In genomic region chr5:157328277-157328912, GRCh38 we compare ENCODE assay signal across 8 cellular contexts.
DNase-seq lines count a peak whose midpoint lies in the region; ATAC-seq, FAIRE-seq and TF ChIP-seq lines count a peak whose summit lies in the region.

No MANE protein-coding gene starts in this region.

- H3K9me1 ChIP-seq in K562 (ENCODE audit: control insufficient read depth, insufficient read depth, low read length), result peaks cover 3% of the 10 kb centered on the region

- in situ Hi-C loops in K562 (cut with MboI), result no loop called here

- no peak for TF ChIP-seq POLR2A in K562 (conservative IDR thresholded peaks at IDR 0.05)

- peaks cover 35 to 43% (median 41%) of the 10 kb centered on the region in 3 donors for H3K4me1 Mint-ChIP-seq in T-cell

- H3K36me3 Mint-ChIP-seq in T-cell, result peaks cover 74% of the 10 kb centered on the region

- 11% methylated on average over 12 of the region's 12 CpGs for WGBS in K562 (ENCODE audit: insufficient coverage, low coverage, missing lambda C conversion rate)

- ATAC-seq in HG02678 (IDR thresholded peaks at IDR 0.05; ENCODE audit: unreplicated experiment), result peak; percentile 93
- peak; percentile 79 to 91 (median 88) for ATAC-seq in T-cell (replicated peaks in 1 of 4)
- ATAC-seq in K562, result peak; percentile 100

- no peak overlapping the region for H3K4me3 ChIP-seq in K562
- H3K4me3 ChIP-seq in skeletal muscle satellite cell (ENCODE audit: low read length), result peak overlapping the region; percentile 41

- no peaks in the 10 kb centered on the region for H3K36me3 ChIP-seq in K562 (ENCODE audit: control insufficient read depth, insufficient read depth, low read length)
- no peaks in the 10 kb centered on the region for H3K36me3 ChIP-seq in skeletal muscle satellite cell (ENCODE audit: insufficient read depth, low read length)

- POLR2A ChIA-PET in T-cell (lab: Charles Lee) (interaction anchor here in 1 of 2 donors (0.7 to 1.2 kb wide), 2 partner anchors 186 to 415 kb away, joined by 3 read pairs; partner anchors contain the start of genes LSM11 and MED7), K562 (lab: Yijun Ruan, JAX) (interaction anchor here (0.8 to 1.3 kb wide), 2 partner anchors 25 to 151 kb away, joined by 3 read pairs; no protein-coding TSS in a partner anchor)

- peaks cover 0 to 31% of the 10 kb centered on the region in 2 experiments; a peak in 2 of 5 replicates for H3K27me3 ChIP-seq in K562 (ENCODE audit: control insufficient read depth in 2 of 2, insufficient read depth in 2 of 2, low read length in 2 of 2)
- no peaks in the 10 kb centered on the region for H3K27me3 ChIP-seq in skeletal muscle satellite cell (ENCODE audit: control insufficient read depth, insufficient read depth, low read length)

- H3K4me1 ChIP-seq in K562 (replicated peaks in 1 of 2; ENCODE audit: control insufficient read depth in 2 of 2, insufficient read depth in 2 of 2, low read length in 2 of 2) (no peaks in the 10 kb centered on the region; a peak in 1 of 5 replicates), skeletal muscle satellite cell (ENCODE audit: control insufficient read depth, insufficient read depth, low read length) (no peaks in the 10 kb centered on the region)

- peak overlapping the region; percentile 14 to 67 (median 31) for H3K4me3 Mint-ChIP-seq in T-cell

- no peaks in the 10 kb centered on the region for H3K79me2 ChIP-seq in K562 (ENCODE audit: control insufficient read depth, insufficient read depth, low read length)

- TF ChIP-seq RAD21 in K562 (CRISPR knock-in tag; conservative IDR thresholded peaks at IDR 0.05 in 1 of 2, IDR thresholded peaks at IDR 0.05 in 1 of 2), result peak; percentile 81 to 84

- no peak for TF ChIP-seq EP300 in K562 (IDR thresholded peaks at IDR 0.05; ENCODE audit: low read length)

- H3K9me3 Mint-ChIP-seq in T-cell, result no peaks in the 10 kb centered on the region

- peak overlapping the region; percentile 78 to 87 for H3K27ac Mint-ChIP-seq in T-cell

- H3K27ac ChIP-seq in K562 (ENCODE audit: extremely low read depth, low read depth, low read length), result no peak overlapping the region

- no peaks in the 10 kb centered on the region for H4K20me1 ChIP-seq in K562 (replicated peaks; ENCODE audit: control insufficient read depth, insufficient read depth, low read length)

- peak; percentile 86 to 94 (median 90) for TF ChIP-seq CTCF in K562 (IDR thresholded peaks at IDR 0.05 in 2 of 3, conservative IDR thresholded peaks at IDR 0.05 in 1 of 3; ENCODE audit: insufficient read depth in 2 of 3, low read depth in 1 of 3, low read length in 3 of 3)

- peak; percentile 86 for FAIRE-seq in K562 (lab: Jason Lieb, UNC)

- H3K4me2 ChIP-seq in K562 (ENCODE audit: insufficient read depth, low read length) (peak overlapping the region; percentile 33), skeletal muscle satellite cell (ENCODE audit: low read length) (peak overlapping the region; percentile 76)

- CTCF ChIA-PET in T-cell (lab: Charles Lee), result interaction anchor here (0.5 to 1.9 kb wide), 21 partner anchors 10 to 415 kb away, joined by 3 to 12 read pairs (median 4); partner anchors contain the start of genes LSM11 (in 1 of the 2) and MED7 (in 1 of the 2)
- CTCF ChIA-PET in K562 (lab: Yijun Ruan, JAX; ENCODE audit: low intra/inter-chr PET ratio), result interaction anchor here (0.6 to 2.6 kb wide), 4 partner anchors 78 to 415 kb away, joined by 3 to 22 read pairs (median 8); partner anchors contain the start of gene LSM11

- H3K9me3 ChIP-seq in K562 (replicated peaks; ENCODE audit: control insufficient read depth, insufficient read depth, low read depth, low read length) (no peaks in the 10 kb centered on the region), skeletal muscle satellite cell (replicated peaks; ENCODE audit: low read length) (no peaks in the 10 kb centered on the region)

- H3K9ac ChIP-seq in K562 (ENCODE audit: insufficient read depth in 1 of 2, low read depth in 2 of 2, low read length in 2 of 2) (no peak overlapping the region), skeletal muscle satellite cell (ENCODE audit: low read depth, low read length) (peak overlapping the region; percentile 50)

- peak overlapping the region; percentile 56; the same call in 1 of the 2 replicates for H2AFZ ChIP-seq in K562 (ENCODE audit: low read depth, low read length)

- BruUV-seq in K562 (replicated peaks; lab: Mats Ljungman, UMichigan), result no TSS peak

- peak; percentile 45 for DNase-seq in activated gamma-delta T cell treated with Interleukin-2 at 50 U/mL for 16 hours
- no peak for DNase-seq in activated gamma-delta T cell (lab: John Stamatoyannopoulos, UW)
- peak; percentile 56 for DNase-seq in NCI-H1092 treated with DMSO at 0.1 percent for 48 hours (lab: John Stamatoyannopoulos, UW)
- peak in 33 of 34 experiments; percentile 24 to 67 (median 42) for DNase-seq in T-cell
- peak; percentile 77 to 87 (median 82) for DNase-seq in K562 (ENCODE audit: extremely low read depth in 1 of 4, low spot score in 3 of 4)
- DNase-seq in iPS DF 4.7 (ENCODE audit: extremely low read depth, low spot score), result peak; percentile 44

- intact Hi-C loops in K562 (cut with micrococcal nuclease), result loop anchor here (1.0 to 2.0 kb wide), 2 partner anchors 149 to 416 kb away; no protein-coding TSS in a partner anchor

- no peaks in the 10 kb centered on the region for H3K27me3 Mint-ChIP-seq in T-cell

TF ChIP-seq in K562, 482 proteins besides CTCF, POLR2A, EP300 and RAD21 (continues in another document):
- TF ChIP-seq MAFK (IDR thresholded peaks at IDR 0.05; ENCODE audit: low read length), result no peak
- no peak for TF ChIP-seq NR2C1 (IDR thresholded peaks at IDR 0.05)
- TF ChIP-seq NR2C1 (tag; IDR thresholded peaks at IDR 0.05), result no peak
- TF ChIP-seq MXD1 (CRISPR knock-in tag; IDR thresholded peaks at IDR 0.05; ENCODE audit: borderline replicate concordance, poor library complexity, severe bottlenecking), result no peak
- no peak for TF ChIP-seq RBM22 (IDR thresholded peaks at IDR 0.05; ENCODE audit: low read depth, low read length, poor library complexity, severe bottlenecking)
- no peak for TF ChIP-seq NR4A1 (CRISPR knock-in tag; IDR thresholded peaks at IDR 0.05)
- no peak for TF ChIP-seq NR4A1 (tag; IDR thresholded peaks at IDR 0.05)
- TF ChIP-seq SMC3 (conservative IDR thresholded peaks at IDR 0.05; ENCODE audit: insufficient read depth, low read depth, low read length), result peak; percentile 83
- TF ChIP-seq TEAD1 (CRISPR knock-in tag; IDR thresholded peaks at IDR 0.05), result no peak
- no peak for TF ChIP-seq PATZ1 (CRISPR knock-in tag; IDR thresholded peaks at IDR 0.05; ENCODE audit: borderline replicate concordance)
- TF ChIP-seq KLF16 (IDR thresholded peaks at IDR 0.05), result 0 out of 2 replicates have a peak, but pooled peaks have one; percentile 31
- no peak for TF ChIP-seq ZNF197 (CRISPR knock-in tag; IDR thresholded peaks at IDR 0.05; ENCODE audit: low read depth)
